8 cellular contexts compared by ENCODE assay signal in genomic region chr16:67667434-67667816, GRCh38. TPM values are rescaled to one million over a fixed set of nuclear protein-coding genes. Genes with fewer than 3 reads are reported as not detected.
A peak's percentile ranks its signal among the peaks of the same experiment; 100 is the strongest.
DNase-seq lines count a peak whose midpoint lies in the region; ATAC-seq and TF ChIP-seq lines count a peak whose summit lies in the region.

No MANE protein-coding gene starts in this region.

- ATAC-seq in T-helper 17 cell (no peak), gastroesophageal sphincter (no peak), GM18858 (IDR thresholded peaks at IDR 0.05; ENCODE audit: unreplicated experiment) (no peak), HG02678 (IDR thresholded peaks at IDR 0.05; ENCODE audit: unreplicated experiment) (no peak), GM21526 (IDR thresholded peaks at IDR 0.05; ENCODE audit: low FRiP score, unreplicated experiment) (no peak), HG03432 (IDR thresholded peaks at IDR 0.05; ENCODE audit: unreplicated experiment) (no peak)

- H3K9ac ChIP-seq in skeletal muscle satellite cell (ENCODE audit: low read depth, low read length): peak overlapping the region; percentile 84

- H3K4me2 ChIP-seq in skeletal muscle satellite cell (ENCODE audit: low read length): peak overlapping the region; percentile 95

- H3K27ac ChIP-seq in gastroesophageal sphincter: peak overlapping the region; percentile 71 to 95 (median 92)

- TF ChIP-seq EP300 in gastroesophageal sphincter (IDR thresholded peaks at IDR 0.05): no peak

- H3K27me3 Mint-ChIP-seq in T-helper 17 cell: no peaks in the 10 kb centered on the region

- DNase-seq in GM12864 (ENCODE audit: low read depth) (no peak), T-helper 17 cell (no peak)

- H3K9me3 ChIP-seq in T-helper 17 cell (ENCODE audit: control insufficient read depth, low read length, poor library complexity, severe bottlenecking) (no peaks in the 10 kb centered on the region), gastroesophageal sphincter (no peaks in the 10 kb centered on the region), skeletal muscle satellite cell (replicated peaks; ENCODE audit: low read length) (no peaks in the 10 kb centered on the region)

- H3K36me3 ChIP-seq in gastroesophageal sphincter (peaks cover 0 to 27% of the 10 kb centered on the region in 2 donors), skeletal muscle satellite cell (ENCODE audit: insufficient read depth, low read length) (no peaks in the 10 kb centered on the region)

- TF ChIP-seq CTCF in GM12864 (IDR thresholded peaks at IDR 0.05; ENCODE audit: low read depth, low read length, missing control alignments): no peak
- no peak for TF ChIP-seq CTCF in gastroesophageal sphincter (IDR thresholded peaks at IDR 0.05)

- no peaks in the 10 kb centered on the region for H3K36me3 Mint-ChIP-seq in T-helper 17 cell (ENCODE audit: low read depth)

- peaks cover 0 to 46% (median 24%) of the 10 kb centered on the region in 3 donors for H3K4me1 ChIP-seq in gastroesophageal sphincter
- H3K4me1 ChIP-seq in skeletal muscle satellite cell (ENCODE audit: control insufficient read depth, insufficient read depth, low read length): peaks cover 19% of the 10 kb centered on the region

- WGBS in gastroesophageal sphincter (ENCODE audit: low coverage in 1 of 2), 2 donors: no CpG with 5 or more reads among the region's 13 CpGs

- peak overlapping the region; percentile 80 for H3K4me3 ChIP-seq in GM12864 (ENCODE audit: low read depth, low read length)
- peak overlapping the region; percentile 75 to 83 for H3K4me3 ChIP-seq in gastroesophageal sphincter
- peak overlapping the region; percentile 78 for H3K4me3 ChIP-seq in skeletal muscle satellite cell (ENCODE audit: low read length)

- no peak for TF ChIP-seq POLR2A in gastroesophageal sphincter (IDR thresholded peaks at IDR 0.05)

- H3K27me3 ChIP-seq in gastroesophageal sphincter: no peaks in the 10 kb centered on the region
- no peaks in the 10 kb centered on the region for H3K27me3 ChIP-seq in skeletal muscle satellite cell (ENCODE audit: control insufficient read depth, insufficient read depth, low read length)

- peak overlapping the region; percentile 93 for H3K4me3 Mint-ChIP-seq in T-helper 17 cell

- H3K27ac Mint-ChIP-seq in T-helper 17 cell: peak overlapping the region; percentile 74

- peaks cover 21% of the 10 kb centered on the region for H3K4me1 Mint-ChIP-seq in T-helper 17 cell

RNA-seq across cellular contexts. Expression of gene C16orf86, which starts 0.8 kb away (rescaled TPM):
- total RNA-seq in T-helper 17 cell (1 to 10 TPM; 2.9 to 5.1 TPM), gastroesophageal sphincter (10 to 100 TPM in 1 of 4 donors, 1 to 10 TPM in 3; 3.6 to 12.9 (median 5.0) TPM)
- 2.2 and 2.5 TPM in 2 replicates for total RNA-seq in skeletal muscle satellite cell (2012; rRNA removed)

RNA-seq across cellular contexts. Expression of gene ENKD1, which starts 0.9 kb away (rescaled TPM):
- total RNA-seq in T-helper 17 cell: 1 to 10 TPM; 6.1 to 6.8 TPM
- total RNA-seq in gastroesophageal sphincter: 10 to 100 TPM; 23.0 to 33.2 (median 28.9) TPM
- 11.9 and 13.3 TPM in 2 replicates for total RNA-seq in skeletal muscle satellite cell (2012; rRNA removed)

RNA-seq across cellular contexts. Expression of gene PARD6A, which starts 6.7 kb away (rescaled TPM):
- total RNA-seq in T-helper 17 cell: 1 to 10 TPM; 6.3 to 7.9 TPM
- 10 to 100 TPM in 1 of 4 donors, 1 to 10 TPM in 3; 5.9 to 13.4 (median 6.5) TPM for total RNA-seq in gastroesophageal sphincter
- total RNA-seq in skeletal muscle satellite cell (2012; rRNA removed): 0.44 and 0.51 TPM in 2 replicates

RNA-seq across cellular contexts. Expression of gene ACD, which starts 7.4 kb away (rescaled TPM):
- 10 to 100 TPM; 29.5 to 38.7 TPM for total RNA-seq in T-helper 17 cell
- 10 to 100 TPM; 20.9 to 33.7 (median 24.4) TPM for total RNA-seq in gastroesophageal sphincter
- total RNA-seq in skeletal muscle satellite cell (2012; rRNA removed): 21.4 and 25.3 TPM in 2 replicates

RNA-seq across cellular contexts. Expression of gene CARMIL2, which starts 22.5 kb away (rescaled TPM):
- total RNA-seq in T-helper 17 cell (100 to 1,000 TPM; 144 to 145 TPM), gastroesophageal sphincter (1 to 10 TPM in 1 of 4 donors, under 1 TPM in 2, not detected in 1; 0.46 to 2.8 (median 0.47) TPM)
- total RNA-seq in skeletal muscle satellite cell (2012; rRNA removed): 0.76 and 2.4 TPM in 2 replicates
